In genomic region chr7:140983802-140984201, GRCh38 we compare ENCODE assay signal across 1 cellular context.
TF ChIP-seq lines count a peak whose summit lies in the region.

No MANE protein-coding gene starts in this region.

TF ChIP-seq in GM12878, 131 proteins besides CTCF, POLR2A, EP300 and RAD21:
- TF ChIP-seq, protein P1, sequence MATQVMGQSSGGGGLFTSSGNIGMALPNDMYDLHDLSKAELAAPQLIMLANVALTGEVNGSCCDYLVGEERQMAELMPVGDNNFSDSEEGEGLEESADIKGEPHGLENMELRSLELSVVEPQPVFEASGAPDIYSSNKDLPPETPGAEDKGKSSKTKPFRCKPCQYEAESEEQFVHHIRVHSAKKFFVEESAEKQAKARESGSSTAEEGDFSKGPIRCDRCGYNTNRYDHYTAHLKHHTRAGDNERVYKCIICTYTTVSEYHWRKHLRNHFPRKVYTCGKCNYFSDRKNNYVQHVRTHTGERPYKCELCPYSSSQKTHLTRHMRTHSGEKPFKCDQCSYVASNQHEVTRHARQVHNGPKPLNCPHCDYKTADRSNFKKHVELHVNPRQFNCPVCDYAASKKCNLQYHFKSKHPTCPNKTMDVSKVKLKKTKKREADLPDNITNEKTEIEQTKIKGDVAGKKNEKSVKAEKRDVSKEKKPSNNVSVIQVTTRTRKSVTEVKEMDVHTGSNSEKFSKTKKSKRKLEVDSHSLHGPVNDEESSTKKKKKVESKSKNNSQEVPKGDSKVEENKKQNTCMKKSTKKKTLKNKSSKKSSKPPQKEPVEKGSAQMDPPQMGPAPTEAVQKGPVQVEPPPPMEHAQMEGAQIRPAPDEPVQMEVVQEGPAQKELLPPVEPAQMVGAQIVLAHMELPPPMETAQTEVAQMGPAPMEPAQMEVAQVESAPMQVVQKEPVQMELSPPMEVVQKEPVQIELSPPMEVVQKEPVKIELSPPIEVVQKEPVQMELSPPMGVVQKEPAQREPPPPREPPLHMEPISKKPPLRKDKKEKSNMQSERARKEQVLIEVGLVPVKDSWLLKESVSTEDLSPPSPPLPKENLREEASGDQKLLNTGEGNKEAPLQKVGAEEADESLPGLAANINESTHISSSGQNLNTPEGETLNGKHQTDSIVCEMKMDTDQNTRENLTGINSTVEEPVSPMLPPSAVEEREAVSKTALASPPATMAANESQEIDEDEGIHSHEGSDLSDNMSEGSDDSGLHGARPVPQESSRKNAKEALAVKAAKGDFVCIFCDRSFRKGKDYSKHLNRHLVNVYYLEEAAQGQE (IDR thresholded peaks at IDR 0.05; ENCODE audit: low read depth, low read length): no peak
- TF ChIP-seq SMC3 (IDR thresholded peaks at IDR 0.05; ENCODE audit: borderline replicate concordance, low read length): peak; percentile 18; the same call in 1 of the 2 replicates
- TF ChIP-seq NFXL1 (IDR thresholded peaks at IDR 0.05; ENCODE audit: borderline replicate concordance): no peak
- TF ChIP-seq SIN3A (IDR thresholded peaks at IDR 0.05; ENCODE audit: low read depth, low read length): no peak
TF ChIP-seq in GM12878: peak in this region for 1.
